9 cellular contexts compared by ENCODE assay signal in the genomic region with DNA sequence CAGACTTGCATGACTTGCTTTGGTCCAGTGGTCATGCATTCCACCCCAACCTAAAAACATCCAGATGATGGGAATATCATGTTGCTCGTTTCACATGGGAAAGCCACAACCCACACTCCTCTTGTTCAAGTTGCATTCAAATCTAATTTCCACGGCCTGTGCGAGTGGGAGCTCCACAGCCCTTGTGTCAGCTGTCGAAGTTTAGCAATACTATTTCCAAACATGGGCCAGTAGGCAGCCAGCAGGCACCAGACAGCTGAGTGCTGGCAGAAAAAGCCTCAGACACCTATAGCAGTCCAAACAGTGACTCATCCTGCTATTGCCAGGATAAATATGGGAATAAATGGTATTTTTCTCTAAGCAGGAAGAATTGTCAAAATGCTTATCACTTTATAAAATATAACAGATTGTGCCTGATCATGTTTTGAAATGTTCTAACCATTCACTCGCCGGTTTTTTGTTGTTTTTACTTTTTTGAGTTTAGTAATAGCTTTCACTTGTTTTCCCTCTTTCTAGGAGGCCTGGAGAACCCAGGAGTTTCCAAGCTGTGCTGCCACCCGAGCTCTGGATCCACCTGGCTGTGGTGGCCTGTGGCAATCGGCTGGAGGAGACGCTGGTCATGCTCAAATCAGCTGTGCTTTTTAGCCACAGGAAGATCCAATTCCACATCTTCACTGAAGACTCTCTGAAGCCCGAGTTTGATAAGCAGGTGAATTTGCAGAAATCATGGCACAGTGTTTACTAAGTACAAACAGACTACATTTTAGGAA. TPM values are rescaled to one million over a fixed set of nuclear protein-coding genes. Genes with fewer than 3 reads are reported as not detected.
DNase-seq lines count a peak whose midpoint lies in the region; ATAC-seq and TF ChIP-seq lines count a peak whose summit lies in the region.
"Had no signal": no experiment of that assay in that cellular context is flagged by ENCODE, and none has a peak within 500 bp of the region (broad histone marks: within the 10 kb centered on the region; RNA-seq: fewer than 3 reads in every experiment).

No MANE protein-coding gene starts in this region.

- no peak for TF ChIP-seq CTCF in choroid plexus epithelial cell (conservative IDR thresholded peaks at IDR 0.05; ENCODE audit: low read depth, low read length)
- TF ChIP-seq CTCF in tibial artery (IDR thresholded peaks at IDR 0.05) = no peak
- no peak for TF ChIP-seq CTCF in GM10248 (IDR thresholded peaks at IDR 0.05; ENCODE audit: control extremely low read depth, extremely low read depth, low read depth, missing control alignments)

- H3K9me3 ChIP-seq in tibial artery = no peaks in the 10 kb centered on the region

- POLR2A ChIA-PET in GM10248 (lab: Yijun Ruan, JAX) = no interaction called here

- ATAC-seq in left lobe of liver (peak; percentile 97), GM18505 (IDR thresholded peaks at IDR 0.05; ENCODE audit: unreplicated experiment) (no peak)

- no peaks in the 10 kb centered on the region for H3K36me3 ChIP-seq in tibial artery

- TF ChIP-seq EP300 in Ishikawa (IDR thresholded peaks at IDR 0.05; ENCODE audit: borderline replicate concordance) = no peak

- H3K4me3 ChIP-seq in choroid plexus epithelial cell (ENCODE audit: low read depth, low read length) (no peak overlapping the region), tibial artery (no peak overlapping the region)

- peak; percentile 77 for DNase-seq in choroid plexus epithelial cell (ENCODE audit: low read depth)
- peak; percentile 52 for DNase-seq in left lobe of liver (ENCODE audit: low spot score)
- DNase-seq in tibial artery = peak; percentile 80 to 91
- DNase-seq in cortex of kidney (lab: John Stamatoyannopoulos, UW) = no peak
- DNase-seq in GM10248 (ENCODE audit: extremely low spot score) = no peak
- DNase-seq: islet precursor cell, NCI-H774 had no signal

- intact Hi-C loops in tibial artery (cut with DNase I; ENCODE audit: low total_unique reads) = no loop called here

- no peak for TF ChIP-seq POLR2A in GM18505 (IDR thresholded peaks at IDR 0.05; ENCODE audit: borderline replicate concordance, extremely low read depth, insufficient read depth, insufficient read length)

- H3K4me1 ChIP-seq in tibial artery = peaks cover 0 to 65% (median 30%) of the 10 kb centered on the region in 4 donors

- TF ChIP-seq RAD21 in Ishikawa (IDR thresholded peaks at IDR 0.05; ENCODE audit: low read depth) = no peak

- CTCF ChIA-PET in GM10248 (lab: Yijun Ruan, JAX) = no interaction called here

- H3K27me3 ChIP-seq in tibial artery = no peaks in the 10 kb centered on the region

- peak overlapping the region; percentile 61 to 75 for H3K27ac ChIP-seq in tibial artery

TF ChIP-seq in Ishikawa, 13 proteins besides CTCF, POLR2A, EP300 and RAD21:
- TF ChIP-seq, protein P1, sequence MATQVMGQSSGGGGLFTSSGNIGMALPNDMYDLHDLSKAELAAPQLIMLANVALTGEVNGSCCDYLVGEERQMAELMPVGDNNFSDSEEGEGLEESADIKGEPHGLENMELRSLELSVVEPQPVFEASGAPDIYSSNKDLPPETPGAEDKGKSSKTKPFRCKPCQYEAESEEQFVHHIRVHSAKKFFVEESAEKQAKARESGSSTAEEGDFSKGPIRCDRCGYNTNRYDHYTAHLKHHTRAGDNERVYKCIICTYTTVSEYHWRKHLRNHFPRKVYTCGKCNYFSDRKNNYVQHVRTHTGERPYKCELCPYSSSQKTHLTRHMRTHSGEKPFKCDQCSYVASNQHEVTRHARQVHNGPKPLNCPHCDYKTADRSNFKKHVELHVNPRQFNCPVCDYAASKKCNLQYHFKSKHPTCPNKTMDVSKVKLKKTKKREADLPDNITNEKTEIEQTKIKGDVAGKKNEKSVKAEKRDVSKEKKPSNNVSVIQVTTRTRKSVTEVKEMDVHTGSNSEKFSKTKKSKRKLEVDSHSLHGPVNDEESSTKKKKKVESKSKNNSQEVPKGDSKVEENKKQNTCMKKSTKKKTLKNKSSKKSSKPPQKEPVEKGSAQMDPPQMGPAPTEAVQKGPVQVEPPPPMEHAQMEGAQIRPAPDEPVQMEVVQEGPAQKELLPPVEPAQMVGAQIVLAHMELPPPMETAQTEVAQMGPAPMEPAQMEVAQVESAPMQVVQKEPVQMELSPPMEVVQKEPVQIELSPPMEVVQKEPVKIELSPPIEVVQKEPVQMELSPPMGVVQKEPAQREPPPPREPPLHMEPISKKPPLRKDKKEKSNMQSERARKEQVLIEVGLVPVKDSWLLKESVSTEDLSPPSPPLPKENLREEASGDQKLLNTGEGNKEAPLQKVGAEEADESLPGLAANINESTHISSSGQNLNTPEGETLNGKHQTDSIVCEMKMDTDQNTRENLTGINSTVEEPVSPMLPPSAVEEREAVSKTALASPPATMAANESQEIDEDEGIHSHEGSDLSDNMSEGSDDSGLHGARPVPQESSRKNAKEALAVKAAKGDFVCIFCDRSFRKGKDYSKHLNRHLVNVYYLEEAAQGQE (IDR thresholded peaks at IDR 0.05; ENCODE audit: low read depth) = no peak
- TF ChIP-seq TAF1 (IDR thresholded peaks at IDR 0.05; ENCODE audit: low read depth) (no peak), ZBTB7A (IDR thresholded peaks at IDR 0.05; ENCODE audit: low read depth) (no peak), TCF12 (IDR thresholded peaks at IDR 0.05; ENCODE audit: low read depth) (0 out of 2 replicates have a peak, but pooled peaks have one; percentile 22), YY1 (IDR thresholded peaks at IDR 0.05; ENCODE audit: low read depth) (no peak), EGR1 (IDR thresholded peaks at IDR 0.05) (no peak), FOXM1 (IDR thresholded peaks at IDR 0.05; ENCODE audit: borderline replicate concordance, low read depth) (no peak)
TF ChIP-seq in Ishikawa: peak in this region for 1.

RNA-seq across cellular contexts. Expression of a gene that starts 20.2 kb away (rescaled TPM):
- total RNA-seq in left lobe of liver = 0.20 TPM

RNA-seq across cellular contexts. Expression of a gene that starts 59.8 kb away (rescaled TPM):
- total RNA-seq in left lobe of liver = 8.7 TPM

Comparison
In these comparisons a context has a peak if more than half of its experiments do, and no peak if none do; other contexts are left out.
1. DNase-seq: peak in choroid plexus epithelial cell (single experiment), left lobe of liver (single experiment) and tibial artery (2 of 2); none in cortex of kidney (single experiment) and GM10248 (single experiment).